Comparison of ENCODE assay signal across 17 cellular contexts in the genomic region with DNA sequence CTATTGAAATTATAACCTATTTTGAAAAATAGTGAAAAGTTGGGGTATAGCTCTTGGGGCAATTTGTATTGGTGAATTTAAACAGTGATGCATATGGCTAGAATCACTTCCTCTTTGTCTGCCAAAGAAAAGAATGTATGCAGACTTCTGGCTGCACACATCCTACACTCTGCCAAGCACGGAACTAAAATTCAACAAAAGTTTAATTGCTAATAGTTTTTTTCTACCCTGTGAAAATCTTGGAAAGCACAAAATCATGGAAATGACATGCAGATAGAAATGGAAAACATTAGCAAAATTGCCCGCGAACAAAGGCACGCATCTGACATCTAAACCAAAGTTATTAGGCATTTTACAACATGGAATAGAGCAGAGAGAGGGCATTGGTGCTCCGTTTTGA.
"Had no signal": no experiment of that assay in that cellular context is flagged by ENCODE, and none has a peak within 500 bp of the region (broad histone marks: within the 10 kb centered on the region; RNA-seq: fewer than 3 reads in every experiment).

No MANE protein-coding gene starts in this region.

- H3K4me3 ChIP-seq: lung, sigmoid colon, thyroid gland had no signal

- H3K4me1 ChIP-seq: foreskin keratinocyte, sigmoid colon had no signal

- H3K27me3 ChIP-seq: foreskin keratinocyte, sigmoid colon, thyroid gland had no signal

- H3K4me1 Mint-ChIP-seq: activated CD4-positive, alpha-beta T cell treated with anti-CD3 and anti-CD28 coated beads, Interleukin-2, amount 10 ng/mL, durations not matched to agents 7 days and 5 days; nephron; stimulated activated memory B cell treated with anti-CD40 and anti-IgM and Interleukin-4, amounts not matched to agents 10 μg/mL and 1 μg/mL and 100 μg/mL, for 72 hours had no signal

- H3K36me3 Mint-ChIP-seq: mesothelial cell of epicardium; stimulated activated memory B cell treated with anti-CD40 and anti-IgM and Interleukin-4, amounts not matched to agents 10 μg/mL and 1 μg/mL and 100 μg/mL, for 72 hours had no signal

- H3K27ac ChIP-seq: foreskin keratinocyte, sigmoid colon, thyroid gland had no signal

- ATAC-seq: activated CD4-positive, CD25-positive, alpha-beta regulatory T cell treated with anti-CD3 and anti-CD28 coated beads, Interleukin-2, amount 50 U/mL, for 24 hours; activated T-cell treated with anti-CD3 and anti-CD28 coated beads, Interleukin-2, amount 50 U/mL, for 72 hours; effector memory CD8-positive, alpha-beta T cell; foreskin keratinocyte; left colon; stimulated activated memory B cell treated with anti-CD40 and anti-IgM and Interleukin-4, amounts not matched to agents 10 μg/mL and 1 μg/mL and 100 μg/mL, for 72 hours had no signal

- H3K27ac Mint-ChIP-seq: activated CD4-positive, alpha-beta T cell treated with anti-CD3 and anti-CD28 coated beads, Interleukin-2, amount 10 ng/mL, durations not matched to agents 7 days and 5 days; activated T-cell treated with anti-CD3 and anti-CD28 coated beads, Interleukin-2, amount 50 U/mL, for 72 hours; effector memory CD8-positive, alpha-beta T cell; mesothelial cell of epicardium; nephron; stimulated activated memory B cell treated with anti-CD40 and anti-IgM and Interleukin-4, amounts not matched to agents 10 μg/mL and 1 μg/mL and 100 μg/mL, for 72 hours had no signal

- H3K9me3 Mint-ChIP-seq: activated CD4-positive, alpha-beta T cell treated with anti-CD3 and anti-CD28 coated beads, Interleukin-2, amount 10 ng/mL, durations not matched to agents 7 days and 5 days; activated T-cell treated with anti-CD3 and anti-CD28 coated beads, Interleukin-2, amount 50 U/mL, for 72 hours; effector memory CD8-positive, alpha-beta T cell; mesothelial cell of epicardium; nephron; stimulated activated memory B cell treated with anti-CD40 and anti-IgM and Interleukin-4, amounts not matched to agents 10 μg/mL and 1 μg/mL and 100 μg/mL, for 72 hours had no signal

- H3K36me3 ChIP-seq: sigmoid colon, thyroid gland had no signal

- DNase-seq: activated CD4-positive, alpha-beta T cell treated with anti-CD3 and anti-CD28 coated beads, Interleukin-2, amount 10 ng/mL, durations not matched to agents 7 days and 5 days; activated effector memory CD4-positive, alpha-beta T cell treated with anti-CD3 and anti-CD28 coated beads, Interleukin-2, amount 50 U/mL, for 16 hours; activated naive CD4-positive, alpha-beta T cell treated with anti-CD3 and anti-CD28 coated beads, Interleukin-2, amount 50 U/mL, for 16 hours; activated T-cell treated with anti-CD3 and anti-CD28 coated beads, Interleukin-2, amount 50 U/mL, for 72 hours; effector memory CD8-positive, alpha-beta T cell; foreskin keratinocyte; hippocampal formation; left colon; sigmoid colon; stimulated activated CD4-positive, alpha-beta T cell treated with anti-CD3 and anti-CD28 coated beads, Interleukin-4, amount 100 ng/mL, for 24 hours; T1000; thyroid gland had no signal

- H3K27me3 Mint-ChIP-seq: activated CD4-positive, alpha-beta T cell treated with anti-CD3 and anti-CD28 coated beads, Interleukin-2, amount 10 ng/mL, durations not matched to agents 7 days and 5 days; stimulated activated memory B cell treated with anti-CD40 and anti-IgM and Interleukin-4, amounts not matched to agents 10 μg/mL and 1 μg/mL and 100 μg/mL, for 72 hours had no signal

- H3K9me3 ChIP-seq: sigmoid colon, thyroid gland had no signal

- H3K4me3 Mint-ChIP-seq: activated CD4-positive, alpha-beta T cell treated with anti-CD3 and anti-CD28 coated beads, Interleukin-2, amount 10 ng/mL, durations not matched to agents 7 days and 5 days; activated T-cell treated with anti-CD3 and anti-CD28 coated beads, Interleukin-2, amount 50 U/mL, for 72 hours; effector memory CD8-positive, alpha-beta T cell; mesothelial cell of epicardium; nephron; stimulated activated memory B cell treated with anti-CD40 and anti-IgM and Interleukin-4, amounts not matched to agents 10 μg/mL and 1 μg/mL and 100 μg/mL, for 72 hours had no signal
